ENCODE assay signal across 8 cellular contexts in the genomic region with DNA sequence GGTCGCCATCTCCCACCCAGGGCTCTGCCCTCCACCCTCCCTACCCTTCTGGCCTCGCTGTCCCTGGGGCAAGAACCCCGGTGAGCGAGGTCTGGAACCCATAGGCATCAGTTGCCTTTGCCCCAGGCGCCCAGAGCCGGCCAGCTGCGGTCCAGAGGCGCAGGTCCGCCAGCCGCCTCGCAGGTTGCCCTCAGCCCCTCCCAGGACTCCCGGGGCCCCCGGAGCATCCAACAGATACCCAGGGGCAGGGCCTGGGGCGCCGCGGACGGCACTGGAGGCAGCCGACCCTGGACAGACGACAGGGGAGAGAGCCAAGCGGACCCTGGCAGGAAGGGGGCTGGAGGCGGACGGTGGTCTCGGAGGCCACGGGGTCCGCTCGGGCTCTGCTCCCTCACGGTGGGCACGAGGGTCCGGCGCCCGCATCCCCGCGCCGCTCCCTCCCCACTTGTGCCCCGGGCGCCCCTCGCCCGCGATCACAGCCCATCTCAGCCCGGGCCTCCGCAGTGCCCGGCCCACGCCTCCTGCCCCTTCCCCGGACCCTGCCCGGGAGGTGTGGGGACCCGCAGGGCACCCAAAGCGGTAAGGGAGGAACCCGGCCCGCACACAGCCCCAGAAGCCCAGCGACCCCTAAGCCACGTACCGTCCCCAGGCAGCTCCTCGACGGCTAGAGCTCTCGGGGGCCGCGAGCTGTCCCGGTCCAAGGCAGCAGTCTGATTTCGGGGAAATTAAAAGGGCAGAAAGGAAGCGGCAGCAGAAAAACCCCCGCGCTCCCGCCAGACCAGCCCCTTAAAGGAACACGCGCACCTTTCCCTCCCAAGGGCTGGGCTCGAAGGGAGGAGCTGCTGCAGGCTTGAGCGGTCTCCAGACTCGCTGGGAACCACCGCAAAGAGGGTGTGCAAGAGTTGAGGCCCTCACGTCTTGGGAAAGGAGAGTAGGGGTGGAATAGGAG. TPM values are rescaled to one million over a fixed set of nuclear protein-coding genes. Genes with fewer than 3 reads are reported as not detected.
DNase-seq lines count a peak whose midpoint lies in the region; FAIRE-seq and TF ChIP-seq lines count a peak whose summit lies in the region.

A gene with protein sequence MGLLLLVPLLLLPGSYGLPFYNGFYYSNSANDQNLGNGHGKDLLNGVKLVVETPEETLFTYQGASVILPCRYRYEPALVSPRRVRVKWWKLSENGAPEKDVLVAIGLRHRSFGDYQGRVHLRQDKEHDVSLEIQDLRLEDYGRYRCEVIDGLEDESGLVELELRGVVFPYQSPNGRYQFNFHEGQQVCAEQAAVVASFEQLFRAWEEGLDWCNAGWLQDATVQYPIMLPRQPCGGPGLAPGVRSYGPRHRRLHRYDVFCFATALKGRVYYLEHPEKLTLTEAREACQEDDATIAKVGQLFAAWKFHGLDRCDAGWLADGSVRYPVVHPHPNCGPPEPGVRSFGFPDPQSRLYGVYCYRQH (minus strand): TSS at position 726 of the 949 bp plus-strand sequence. CDS start 8,246 bp downstream, outside the sequence.

- peak within 1 kb of the TSS; percentile 72 for H3K4me3 Mint-ChIP-seq in HFFc6

- no peak within 1 kb of the TSS for H3K9ac ChIP-seq in kidney (ENCODE audit: low read length in 2 of 2)

- peaks cover 17% of the 10 kb centered on the region for H3K27me3 Mint-ChIP-seq in HFFc6 (ENCODE audit: insufficient read depth)

- H3K27ac Mint-ChIP-seq in HFFc6: 0 out of 2 replicates have a peak within 1 kb of the TSS, but pooled peaks have one; percentile 2

- no peaks in the 10 kb centered on the region for H3K9me3 Mint-ChIP-seq in HFFc6

- H3K36me3 Mint-ChIP-seq in HFFc6 (ENCODE audit: low read depth): peaks cover 6% of the 10 kb centered on the region; the same call in 1 of the 2 replicates

- DNase-seq in Caki2 (ENCODE audit: low read depth) (peak; percentile 61), HFFc6 (no peak), T-helper 2 cell (peak; percentile 36 to 60 (median 45)), astrocyte of the hippocampus (ENCODE audit: low read depth, low spot score) (peak; percentile 66), kidney (peak; percentile 79), NCI-H69 (lab: John Stamatoyannopoulos, UW) (no peak), inferior parietal cortex (ENCODE audit: extremely low spot score) (no peak)
- DNase-seq in stimulated activated CD4-positive, alpha-beta T cell treated with anti-CD3 and anti-CD28 coated beads, Interleukin-4, amount 100 ng/mL, for 1 hour: peak; percentile 73

- no peaks in the 10 kb centered on the region for H3K36me3 ChIP-seq in kidney (ENCODE audit: control insufficient read depth in 1 of 2, insufficient read depth in 2 of 2, low read length in 2 of 2)

- peaks cover 0 to 18% of the 10 kb centered on the region in 2 donors for H3K4me1 ChIP-seq in kidney (ENCODE audit: control insufficient read depth in 1 of 2, insufficient read depth in 1 of 2, low read depth in 1 of 2, low read length in 2 of 2)

- H3K4me3 ChIP-seq in kidney (ENCODE audit: low read length in 2 of 2): peak within 1 kb of the TSS in 1 of 2 donors; percentile 25

- no peak for TF ChIP-seq CTCF in HFFc6 (IDR thresholded peaks at IDR 0.05)
- TF ChIP-seq CTCF in kidney (IDR thresholded peaks at IDR 0.05; ENCODE audit: borderline replicate concordance, extremely low read depth, insufficient read depth): no peak

- in situ Hi-C loops in Caki2 (cut with HindIII; ENCODE audit: low pct_unique_long_range_greater_than_20kb, low sequenced_read_pairs): no loop called here

- no peak for FAIRE-seq in kidney (lab: Jason Lieb, UNC)

- intact Hi-C loops in kidney (cut with DNase I): no loop called here

- H3K9me3 ChIP-seq in kidney (ENCODE audit: control insufficient read depth in 1 of 2, low read length in 2 of 2): no peaks in the 10 kb centered on the region

- H3K4me1 Mint-ChIP-seq in HFFc6 (ENCODE audit: low read depth): peaks cover 33% of the 10 kb centered on the region

- H3K27ac ChIP-seq in kidney (ENCODE audit: low read depth in 2 of 2, low read length in 2 of 2): no peak within 1 kb of the TSS

RNA-seq across cellular contexts. Expression of the gene that starts here (rescaled TPM):
- 19.4 and 20.0 TPM in 2 replicates for total RNA-seq in Caki2 (2014; rRNA removed; shearing (Covaris generic); ENCODE audit: low replicate concordance)
- 10 to 100 TPM in 5 of 6 experiments, 1 to 10 TPM in 1; 7.8 to 17.1 (median 16.5) TPM for total RNA-seq in HFFc6 (2021; fragmentation: NEBNext Ultra II Directional; extraction: Animal tissue kit (Norgen Biotek cat#: 25700))
- 11.2 TPM for total RNA-seq in kidney
- polyA plus RNA-seq in kidney (ENCODE audit: insufficient read depth, low read depth, low replicate concordance): 2.2 TPM

Comparison
In these comparisons a context has a peak if more than half of its experiments do, and no peak if none do; other contexts are left out.
1. DNase-seq: peak in Caki2 (single experiment), T-helper 2 cell (5 of 5), astrocyte of the hippocampus (single experiment), kidney (single experiment) and stimulated activated CD4-positive, alpha-beta T cell treated with anti-CD3 and anti-CD28 coated beads, Interleukin-4, amount 100 ng/mL, for 1 hour (single experiment); none in HFFc6 (single experiment), NCI-H69 (single experiment) and inferior parietal cortex (single experiment).